ENCODE assay signal across 10 cellular contexts in the genomic region with DNA sequence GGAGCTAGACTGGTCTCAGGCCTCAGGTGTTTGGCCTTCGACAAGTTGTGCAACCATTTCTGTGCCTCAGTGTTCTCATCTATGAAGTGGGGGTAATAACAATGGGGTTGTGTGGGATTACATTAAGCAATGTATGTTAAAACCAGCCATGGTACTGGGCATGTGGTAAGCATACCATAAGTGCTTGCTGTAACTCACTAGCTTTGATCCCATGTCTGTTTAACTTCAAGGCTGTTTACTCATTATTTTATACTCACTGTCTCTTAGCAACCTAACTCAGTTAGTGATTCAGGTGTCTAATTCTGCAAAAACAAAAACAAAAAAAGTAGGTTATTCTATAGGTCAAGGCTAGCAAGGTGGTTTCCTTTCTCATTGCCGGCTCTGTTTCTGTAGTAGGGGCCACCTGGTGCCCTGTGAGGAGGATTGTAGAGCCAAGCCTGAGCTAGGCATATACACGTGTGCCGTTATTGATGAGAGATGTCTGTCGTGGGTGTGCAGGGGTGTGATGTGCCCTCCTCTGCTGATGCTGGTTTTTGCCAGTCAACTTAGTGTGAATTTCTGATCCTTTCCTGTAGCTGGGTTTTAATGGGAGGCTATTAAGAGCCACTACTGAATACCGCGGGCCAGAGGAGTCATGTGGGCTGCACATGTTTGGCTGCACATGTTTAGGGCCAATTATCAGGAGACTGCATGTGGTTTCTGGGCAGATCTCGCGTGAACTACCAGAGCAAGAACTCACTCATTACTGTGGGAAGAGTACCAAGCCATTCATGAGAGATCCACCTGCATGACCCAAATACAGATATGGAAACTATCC. TPM values are rescaled to one million over a fixed set of nuclear protein-coding genes. Genes with fewer than 3 reads are reported as not detected.
DNase-seq lines count a peak whose midpoint lies in the region; ATAC-seq and TF ChIP-seq lines count a peak whose summit lies in the region.
"Had no signal": no experiment of that assay in that cellular context is flagged by ENCODE, and none has a peak within 500 bp of the region (broad histone marks: within the 10 kb centered on the region; RNA-seq: fewer than 3 reads in every experiment).

No MANE protein-coding gene starts in this region.

- H2BK12ac ChIP-seq in mesenchymal stem cell (ENCODE audit: low read length in 2 of 2): peak overlapping the region; percentile 12 to 73

- no peak for DNase-seq in activated naive CD4-positive, alpha-beta T cell treated with anti-CD3 and anti-CD28 coated beads, Interleukin-2, amount 50 U/mL, for 72 hours (ENCODE audit: low spot score in 2 of 2)
- DNase-seq in activated naive CD4-positive, alpha-beta T cell treated with anti-CD3 and anti-CD28 coated beads, Interleukin-2, amount 50 U/mL, for 16 hours: no peak
- peak in 1 of 2 donors; percentile 7 for DNase-seq in activated T-cell treated with anti-CD3 and anti-CD28 coated beads, Interleukin-2, amount 50 U/mL, for 72 hours
- peak; percentile 62 for DNase-seq in mesenchymal stem cell
- DNase-seq in type B pancreatic cell (ENCODE audit: extremely low spot score, unreplicated experiment): no peak
- no peak for DNase-seq in COLO668 (lab: John Stamatoyannopoulos, UW; ENCODE audit: unreplicated experiment)
- DNase-seq: activated CD4-positive, alpha-beta memory T cell treated with anti-CD3 and anti-CD28 coated beads for 36 hours; Right ventricle myocardium superior had no signal

- no peak overlapping the region for H3K23ac ChIP-seq in mesenchymal stem cell (ENCODE audit: low read length in 2 of 2)

- no peak overlapping the region for H3K4me3 ChIP-seq in mesenchymal stem cell (ENCODE audit: insufficient read depth in 1 of 2, low read depth in 1 of 2, low read length in 2 of 2)

- H3K4me2 ChIP-seq in mesenchymal stem cell (ENCODE audit: low read length, poor library complexity, severe bottlenecking): no peak overlapping the region

- peak overlapping the region; percentile 52 for H4K91ac ChIP-seq in mesenchymal stem cell (ENCODE audit: low read length)

- peaks cover 5% of the 10 kb centered on the region for H3K27me3 Mint-ChIP-seq in activated T-cell treated with anti-CD3 and anti-CD28 coated beads, Interleukin-2, amount 50 U/mL, for 72 hours (ENCODE audit: low read depth)
- peaks cover 9% of the 10 kb centered on the region for H3K27me3 Mint-ChIP-seq in type B pancreatic cell
- H3K27me3 Mint-ChIP-seq: activated CD4-positive, alpha-beta memory T cell treated with anti-CD3 and anti-CD28 coated beads for 36 hours had no signal

- H3K9me3 Mint-ChIP-seq in activated naive CD4-positive, alpha-beta T cell treated with anti-CD3 and anti-CD28 coated beads, Interleukin-2, amount 50 U/mL, for 72 hours: no peaks in the 10 kb centered on the region
- no peaks in the 10 kb centered on the region for H3K9me3 Mint-ChIP-seq in activated T-cell treated with anti-CD3 and anti-CD28 coated beads, Interleukin-2, amount 50 U/mL, for 72 hours
- H3K9me3 Mint-ChIP-seq in type B pancreatic cell: peaks cover 4% of the 10 kb centered on the region
- H3K9me3 Mint-ChIP-seq: activated CD4-positive, alpha-beta memory T cell treated with anti-CD3 and anti-CD28 coated beads for 36 hours had no signal

- no peak overlapping the region for H2AK5ac ChIP-seq in mesenchymal stem cell (ENCODE audit: low read length, severe bottlenecking)

- H2BK15ac ChIP-seq in mesenchymal stem cell (ENCODE audit: low read depth, poor library complexity, severe bottlenecking): no peak overlapping the region

- no peak overlapping the region for H2BK120ac ChIP-seq in mesenchymal stem cell (ENCODE audit: low read depth, low read length)

- H3K4ac ChIP-seq in mesenchymal stem cell (ENCODE audit: low read depth in 1 of 2, low read length in 2 of 2): peak overlapping the region in 1 of 2 experiments; percentile 35

- ATAC-seq in activated naive CD4-positive, alpha-beta T cell treated with anti-CD3 and anti-CD28 coated beads, Interleukin-2, amount 50 U/mL, for 72 hours: peak; percentile 53 to 74
- peak; percentile 74 to 83 for ATAC-seq in activated T-cell treated with anti-CD3 and anti-CD28 coated beads, Interleukin-2, amount 50 U/mL, for 72 hours (replicated peaks in 1 of 2)
- ATAC-seq in HG03469 (IDR thresholded peaks at IDR 0.05; ENCODE audit: unreplicated experiment): no peak
- ATAC-seq in HG02759 (IDR thresholded peaks at IDR 0.05; ENCODE audit: unreplicated experiment): no peak

- H3K9me3 ChIP-seq in mesenchymal stem cell (ENCODE audit: control insufficient read depth, low read length): no peaks in the 10 kb centered on the region

- no peaks in the 10 kb centered on the region for H3K36me3 Mint-ChIP-seq in activated naive CD4-positive, alpha-beta T cell treated with anti-CD3 and anti-CD28 coated beads, Interleukin-2, amount 50 U/mL, for 72 hours
- peaks cover 0 to 2% of the 10 kb centered on the region in 2 donors for H3K36me3 Mint-ChIP-seq in activated T-cell treated with anti-CD3 and anti-CD28 coated beads, Interleukin-2, amount 50 U/mL, for 72 hours (ENCODE audit: insufficient read depth in 2 of 2)
- H3K36me3 Mint-ChIP-seq in type B pancreatic cell: peaks cover 7% of the 10 kb centered on the region
- H3K36me3 Mint-ChIP-seq: activated CD4-positive, alpha-beta memory T cell treated with anti-CD3 and anti-CD28 coated beads for 36 hours had no signal

- no peak for TF ChIP-seq CTCF in type B pancreatic cell (conservative IDR thresholded peaks at IDR 0.05)

- H3K9ac ChIP-seq in mesenchymal stem cell (ENCODE audit: low read length): no peak overlapping the region

- H3K36me3 ChIP-seq in mesenchymal stem cell (ENCODE audit: control insufficient read depth in 1 of 2, insufficient read depth in 2 of 2, low read depth in 1 of 2, low read length in 2 of 2): no peaks in the 10 kb centered on the region

- peak overlapping the region in 1 of 2 donors; percentile 44 for H3K4me3 Mint-ChIP-seq in activated T-cell treated with anti-CD3 and anti-CD28 coated beads, Interleukin-2, amount 50 U/mL, for 72 hours
- peak overlapping the region; percentile 33 for H3K4me3 Mint-ChIP-seq in type B pancreatic cell
- H3K4me3 Mint-ChIP-seq: activated CD4-positive, alpha-beta memory T cell treated with anti-CD3 and anti-CD28 coated beads for 36 hours had no signal

- H3K27me3 ChIP-seq in mesenchymal stem cell (ENCODE audit: control insufficient read depth in 1 of 2, insufficient read depth in 1 of 2, low read length in 2 of 2): peaks cover 0 to 4% of the 10 kb centered on the region in 2 experiments

- no peak overlapping the region for H3K27ac ChIP-seq in mesenchymal stem cell (ENCODE audit: low read length, poor library complexity, severe bottlenecking)

- peak overlapping the region; percentile 44 to 45 for H3K18ac ChIP-seq in mesenchymal stem cell (ENCODE audit: low read depth in 1 of 2, low read length in 2 of 2)

- no peak overlapping the region for H2BK5ac ChIP-seq in mesenchymal stem cell (ENCODE audit: low read depth, low read length, poor library complexity, severe bottlenecking)

- peaks cover 11% of the 10 kb centered on the region for H3K4me1 ChIP-seq in mesenchymal stem cell (ENCODE audit: control insufficient read depth, insufficient read depth, low read depth, low read length)

- no peak overlapping the region for H2AFZ ChIP-seq in mesenchymal stem cell (ENCODE audit: low read depth, low read length)

- no peak overlapping the region for H4K8ac ChIP-seq in mesenchymal stem cell (ENCODE audit: low read length)

- no peak overlapping the region for H3K27ac Mint-ChIP-seq in activated naive CD4-positive, alpha-beta T cell treated with anti-CD3 and anti-CD28 coated beads, Interleukin-2, amount 50 U/mL, for 72 hours
- H3K27ac Mint-ChIP-seq in activated T-cell treated with anti-CD3 and anti-CD28 coated beads, Interleukin-2, amount 50 U/mL, for 72 hours: no peak overlapping the region
- peak overlapping the region; percentile 9 for H3K27ac Mint-ChIP-seq in type B pancreatic cell
- H3K27ac Mint-ChIP-seq: activated CD4-positive, alpha-beta memory T cell treated with anti-CD3 and anti-CD28 coated beads for 36 hours had no signal

- peaks cover 44% of the 10 kb centered on the region for H3K4me1 Mint-ChIP-seq in activated T-cell treated with anti-CD3 and anti-CD28 coated beads, Interleukin-2, amount 50 U/mL, for 72 hours (ENCODE audit: low read depth)
- peaks cover 80% of the 10 kb centered on the region for H3K4me1 Mint-ChIP-seq in type B pancreatic cell (ENCODE audit: unreplicated experiment)

- no peaks in the 10 kb centered on the region for H3K79me1 ChIP-seq in mesenchymal stem cell (replicated peaks; ENCODE audit: low read length, poor library complexity, severe bottlenecking)

- H3K14ac ChIP-seq in mesenchymal stem cell (ENCODE audit: low read length in 2 of 2): peak overlapping the region in 1 of 2 experiments; percentile 94

- WGBS in mesenchymal stem cell: 96% methylated on average over 9 of the region's 9 CpGs

RNA-seq across cellular contexts. Expression of a gene that starts 56.2 kb away (rescaled TPM):
- total RNA-seq in activated naive CD4-positive, alpha-beta T cell treated with anti-CD3 and anti-CD28 coated beads, Interleukin-2, amount 50 U/mL, for 72 hours: 1 to 10 TPM in 1 of 2 donors, under 1 TPM in 1; 0.82 to 1.4 TPM
- 1 to 10 TPM; 1.2 to 1.8 TPM for total RNA-seq in activated T-cell treated with anti-CD3 and anti-CD28 coated beads, Interleukin-2, amount 50 U/mL, for 72 hours
- 5.2 TPM for polyA plus RNA-seq in mesenchymal stem cell (2013, experiment 1 of 2)
- 4.3 TPM for polyA plus RNA-seq in mesenchymal stem cell (2013, experiment 2 of 2)
- 3.8 and 35.8 TPM in 2 replicates for total RNA-seq in type B pancreatic cell (ENCODE audit: low replicate concordance)

Comparison
In these comparisons a context has a peak if more than half of its experiments do, and no peak if none do; other contexts are left out.
1. ATAC-seq: peak in activated naive CD4-positive, alpha-beta T cell treated with anti-CD3 and anti-CD28 coated beads, Interleukin-2, amount 50 U/mL, for 72 hours (2 of 2) and activated T-cell treated with anti-CD3 and anti-CD28 coated beads, Interleukin-2, amount 50 U/mL, for 72 hours (2 of 2); none in HG03469 (single experiment) and HG02759 (single experiment).